ENCODE assay signal across 1 cellular context in the genomic region with DNA sequence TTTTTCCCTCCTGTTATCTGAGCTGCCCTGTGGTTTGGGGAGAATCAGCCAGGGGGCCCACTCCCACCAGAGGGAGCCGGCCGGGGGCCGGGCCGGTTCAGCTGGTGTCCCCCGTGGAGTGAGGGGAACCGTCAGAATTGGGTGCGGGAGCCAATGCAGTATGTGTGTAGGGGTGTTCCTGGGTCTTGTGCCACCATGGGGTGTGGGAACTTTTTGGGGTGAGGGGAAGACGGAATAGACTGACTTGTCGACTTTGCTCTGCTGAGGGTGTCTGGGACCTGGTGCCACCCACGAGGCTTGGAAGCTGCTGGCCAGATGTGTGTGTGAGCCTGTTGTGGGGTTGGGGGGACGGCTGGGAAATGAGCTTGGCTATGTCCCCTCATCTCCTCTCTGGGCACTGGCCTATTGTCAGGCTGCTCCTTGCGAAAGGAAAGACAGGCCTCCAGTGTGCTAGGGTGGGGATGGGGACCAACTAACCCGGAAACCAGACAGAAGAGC.
TF ChIP-seq lines count a peak whose summit lies in the region.

No MANE protein-coding gene starts in this region.

TF ChIP-seq in H1, 55 proteins besides CTCF, POLR2A, EP300 and RAD21:
- TF ChIP-seq EZH2 (IDR thresholded peaks at IDR 0.05; ENCODE audit: low read depth, low read length, severe bottlenecking), result peak; percentile 14
- no peak for TF ChIP-seq SP4 (IDR thresholded peaks at IDR 0.05; ENCODE audit: low read length)
TF ChIP-seq in H1: peak in this region for 1.
